In genomic region chr16:23484501-23485256, GRCh38 we compare ENCODE assay signal across 24 cellular contexts. TPM values are rescaled to one million over a fixed set of nuclear protein-coding genes. Genes with fewer than 3 reads are reported as not detected.
A peak's percentile ranks its signal among the peaks of the same experiment; 100 is the strongest.
DNase-seq lines count a peak whose midpoint lies in the region; ATAC-seq, FAIRE-seq and TF ChIP-seq lines count a peak whose summit lies in the region.
"Had no signal": no experiment of that assay in that cellular context is flagged by ENCODE, and none has a peak within 500 bp of the region (broad histone marks: within the 10 kb centered on the region; RNA-seq: fewer than 3 reads in every experiment).

No MANE protein-coding gene starts in this region.

- no peak for FAIRE-seq in HepG2 (lab: Jason Lieb, UNC)
- FAIRE-seq: GM18507 had no signal

- no peak for TF ChIP-seq RAD21 in HepG2 (CRISPR knock-in tag; IDR thresholded peaks at IDR 0.05)

- no peak overlapping the region for H3K4me3 Mint-ChIP-seq in central memory CD8-positive, alpha-beta T cell
- no peak overlapping the region for H3K4me3 Mint-ChIP-seq in activated CD4-positive, alpha-beta T cell treated with anti-CD3 and anti-CD28 coated beads for 36 hours
- H3K4me3 Mint-ChIP-seq: B cell, H9, HFFc6 had no signal

- peaks cover 31% of the 10 kb centered on the region for H3K4me1 Mint-ChIP-seq in central memory CD8-positive, alpha-beta T cell
- no peaks in the 10 kb centered on the region for H3K4me1 Mint-ChIP-seq in activated CD4-positive, alpha-beta T cell treated with anti-CD3 and anti-CD28 coated beads for 36 hours
- H3K4me1 Mint-ChIP-seq: H9 had no signal

- no peaks in the 10 kb centered on the region for H3K27me3 Mint-ChIP-seq in central memory CD8-positive, alpha-beta T cell
- H3K27me3 Mint-ChIP-seq in activated CD4-positive, alpha-beta T cell treated with anti-CD3 and anti-CD28 coated beads for 36 hours, result no peaks in the 10 kb centered on the region
- H3K27me3 Mint-ChIP-seq: B cell had no signal

- H3K27me3 ChIP-seq in HepG2 (ENCODE audit: control insufficient read depth in 1 of 2, insufficient read depth in 2 of 2, low read length in 2 of 2), result no peaks in the 10 kb centered on the region; a peak in 1 of 5 replicates
- no peaks in the 10 kb centered on the region for H3K27me3 ChIP-seq in right lobe of liver
- H3K27me3 ChIP-seq in uterus, result no peaks in the 10 kb centered on the region
- H3K27me3 ChIP-seq: MG63, SJSA1 had no signal

- intact Hi-C loops in HepG2 (cut with micrococcal nuclease; ENCODE audit: unreplicated experiment) (no loop called here), right lobe of liver (cut with DNase I) (no loop called here), uterus (cut with DNase I; ENCODE audit: low total_unique reads) (no loop called here)
- intact Hi-C loops in activated CD4-positive, alpha-beta T cell treated with anti-CD3 and anti-CD28 coated beads for 36 hours (cut with DNase I, micrococcal nuclease), result no loop called here

- peaks cover 79% of the 10 kb centered on the region for H3K36me3 Mint-ChIP-seq in central memory CD8-positive, alpha-beta T cell (ENCODE audit: insufficient read depth)
- H3K36me3 Mint-ChIP-seq in activated CD4-positive, alpha-beta T cell treated with anti-CD3 and anti-CD28 coated beads for 36 hours (ENCODE audit: low read depth), result peaks cover 50% of the 10 kb centered on the region

- no peak overlapping the region for H2AFZ ChIP-seq in HepG2 (ENCODE audit: low read length)
- H2AFZ ChIP-seq: GM23248 had no signal

- CTCF ChIA-PET in HepG2 (lab: Yijun Ruan, JAX; ENCODE audit: low intra/inter-chr PET ratio, low total read pairs), result no interaction called here
- CTCF ChIA-PET in HEK293 (lab: Yijun Ruan, JAX), result no interaction called here
- CTCF ChIA-PET in activated CD4-positive, alpha-beta T cell treated with anti-CD3 and anti-CD28 coated beads for 36 hours (lab: Charles Lee), result no interaction called here

- no peak for DNase-seq in HepG2 (ENCODE audit: low spot score)
- no peak for DNase-seq in right lobe of liver
- no peak for DNase-seq in central memory CD8-positive, alpha-beta T cell (ENCODE audit: low spot score in 2 of 2)
- DNase-seq in uterus, result no peak
- DNase-seq in CD1c-positive myeloid dendritic cell (ENCODE audit: extremely low spot score), result no peak
- DNase-seq in activated CD4-positive, alpha-beta T cell treated with anti-CD3 and anti-CD28 coated beads for 36 hours, result no peak
- DNase-seq: COR-L47; DMS53; GM23248; H9; HFFc6; KG1; MG63; NCI-H2029 treated with DMSO at 0.1 percent for 48 hours; NCI-H446 treated with DMSO at 0.1 percent for 48 hours; NCI-H526; NCI-H82; NK-92 treated with Interleukin-12 subunit alpha and Interleukin-12 subunit beta, amount 100 ng/mL, for 24 hours; PC-3 had no signal

- POLR2A ChIA-PET in HepG2 (lab: Yijun Ruan, JAX) (no interaction called here), HEK293 (lab: Yijun Ruan, JAX) (no interaction called here)
- POLR2A ChIA-PET in activated CD4-positive, alpha-beta T cell treated with anti-CD3 and anti-CD28 coated beads for 36 hours (lab: Charles Lee), result no interaction called here

- H3K79me2 ChIP-seq in HepG2 (ENCODE audit: insufficient read depth, low read length), result no peaks in the 10 kb centered on the region

- H3K36me3 ChIP-seq in HepG2 (replicated peaks in 1 of 2; ENCODE audit: control insufficient read depth in 1 of 2, insufficient read depth in 2 of 2, low read length in 2 of 2), result peaks cover 78 to 96% of the 10 kb centered on the region in 2 experiments
- H3K36me3 ChIP-seq in right lobe of liver, result peaks cover 5 to 85% (median 51%) of the 10 kb centered on the region in 4 donors
- H3K36me3 ChIP-seq in HEK293 (ENCODE audit: control insufficient read depth in 2 of 2, insufficient read depth in 1 of 2, low read length in 2 of 2), result peaks cover 33 to 93% of the 10 kb centered on the region in 2 experiments; a peak in 2 of 3 replicates
- H3K36me3 ChIP-seq in uterus, result no peaks in the 10 kb centered on the region

- TF ChIP-seq CTCF in HepG2 (CRISPR knock-in tag; IDR thresholded peaks at IDR 0.05) (no peak), right lobe of liver (IDR thresholded peaks at IDR 0.05) (no peak), HEK293 (tag by site-specific recombination; IDR thresholded peaks at IDR 0.05) (no peak), uterus (IDR thresholded peaks at IDR 0.05) (no peak)

- H3K9me3 Mint-ChIP-seq in central memory CD8-positive, alpha-beta T cell, result no peaks in the 10 kb centered on the region
- no peaks in the 10 kb centered on the region for H3K9me3 Mint-ChIP-seq in activated CD4-positive, alpha-beta T cell treated with anti-CD3 and anti-CD28 coated beads for 36 hours (ENCODE audit: low read depth)
- H3K9me3 Mint-ChIP-seq: H9, HFFc6 had no signal

- no peak overlapping the region for H3K27ac ChIP-seq in HepG2 (ENCODE audit: extremely low read length, insufficient read depth, low read length)
- no peak overlapping the region for H3K27ac ChIP-seq in right lobe of liver
- no peak overlapping the region for H3K27ac ChIP-seq in HEK293 (ENCODE audit: extremely low read depth, low read depth, low read length)
- H3K27ac ChIP-seq in uterus, result no peak overlapping the region
- H3K27ac ChIP-seq: C4-2B, GM23248, SJSA1 had no signal

- ATAC-seq in HepG2 (no peak), right lobe of liver (no peak)
- no peak for ATAC-seq in central memory CD8-positive, alpha-beta T cell (replicated peaks; ENCODE audit: extremely low read depth, poor library complexity, severe bottlenecking)
- no peak for ATAC-seq in activated CD4-positive, alpha-beta T cell treated with anti-CD3 and anti-CD28 coated beads for 36 hours
- ATAC-seq: PC-3 had no signal

- H3K4me3 ChIP-seq in HepG2 (replicated peaks in 1 of 3; ENCODE audit: insufficient read depth in 1 of 3, low read depth in 2 of 3, low read length in 3 of 3), result no peak overlapping the region
- H3K4me3 ChIP-seq in right lobe of liver, result no peak overlapping the region
- no peak overlapping the region for H3K4me3 ChIP-seq in HEK293 (ENCODE audit: low read depth, low read length)
- H3K4me3 ChIP-seq in uterus, result no peak overlapping the region
- H3K4me3 ChIP-seq: GM23248, MG63, SJSA1 had no signal

- no peak overlapping the region for H3K4me2 ChIP-seq in HepG2 (ENCODE audit: low read depth, low read length)

- H4K20me1 ChIP-seq in HepG2 (ENCODE audit: insufficient read depth, low read length), result no peaks in the 10 kb centered on the region

- H3K4me1 ChIP-seq in HepG2 (ENCODE audit: insufficient read depth, low read length) (no peaks in the 10 kb centered on the region), right lobe of liver (no peaks in the 10 kb centered on the region), HEK293 (ENCODE audit: control insufficient read depth, insufficient read depth, low read length) (no peaks in the 10 kb centered on the region), uterus (no peaks in the 10 kb centered on the region)
- H3K4me1 ChIP-seq: SJSA1 had no signal

- TF ChIP-seq POLR2A in HepG2 (IDR thresholded peaks at IDR 0.05; ENCODE audit: insufficient read depth in 1 of 2, low read depth in 2 of 2, low read length in 2 of 2) (no peak), right lobe of liver (IDR thresholded peaks at IDR 0.05) (no peak), uterus (IDR thresholded peaks at IDR 0.05) (no peak)

- 98% methylated on average over 8 of the region's 8 CpGs for WGBS in HepG2 (ENCODE audit: low lambda C conversion rate)
- 78% methylated on average over 8 of the region's 8 CpGs for WGBS in right lobe of liver (ENCODE audit: insufficient coverage, low coverage, low lambda C conversion rate, missing lambda C conversion rate)

- in situ Hi-C loops in HepG2 (cut with HindIII; ENCODE audit: extremely low pct_ligation_motif_present, low pct_unique_long_range_greater_than_20kb), result no loop called here

- no peak overlapping the region for H3K9ac ChIP-seq in HepG2 (ENCODE audit: insufficient read depth, low read depth, low read length)
- H3K9ac ChIP-seq: GM23248 had no signal

- H3K9me3 ChIP-seq in HepG2 (ENCODE audit: low read length) (no peaks in the 10 kb centered on the region), right lobe of liver (no peaks in the 10 kb centered on the region), HEK293 (ENCODE audit: control insufficient read depth, insufficient read depth, low read depth, low read length) (no peaks in the 10 kb centered on the region), uterus (no peaks in the 10 kb centered on the region)
- H3K9me3 ChIP-seq: MG63, SJSA1 had no signal

- BruUV-seq in HepG2 (replicated peaks; lab: Mats Ljungman, UMichigan), result no TSS peak

- TF ChIP-seq EP300 in HepG2 (IDR thresholded peaks at IDR 0.05; ENCODE audit: low read depth in 2 of 2, low read length in 2 of 2) (no peak), HepG2 (CRISPR knock-in tag; IDR thresholded peaks at IDR 0.05; ENCODE audit: borderline replicate concordance) (no peak)

- peak overlapping the region; percentile 99 for H3K27ac Mint-ChIP-seq in central memory CD8-positive, alpha-beta T cell (ENCODE audit: low read depth)
- H3K27ac Mint-ChIP-seq in activated CD4-positive, alpha-beta T cell treated with anti-CD3 and anti-CD28 coated beads for 36 hours, result no peak overlapping the region
- H3K27ac Mint-ChIP-seq: B cell, H9, HFFc6 had no signal

RNA-seq across cellular contexts. Expression of gene GGA2, which starts 25.6 kb away (rescaled TPM):
- total RNA-seq in HepG2 (2016; rRNA removed; fragmentation: Illumina TruSeq; extraction: Trizol) (69.8 and 93.1 TPM in 2 replicates), right lobe of liver (10 to 100 TPM; 19.2 to 31.7 (median 27.8) TPM), uterus (10 to 100 TPM; 54.8 to 96.0 (median 72.7) TPM)
- total RNA-seq in HepG2 (2016; cell fraction: cytosol; rRNA removed; fragmentation: Illumina TruSeq; extraction: Trizol; ENCODE audit: low read depth), result 52.6 and 57.4 TPM in 2 replicates
- total RNA-seq in HepG2 (2016; cell fraction: insoluble cytoplasmic fraction; rRNA removed; fragmentation: Illumina TruSeq; extraction: Trizol), result 76.8 and 80.6 TPM in 2 replicates
- 41.5 and 45.8 TPM in 2 replicates for total RNA-seq in HepG2 (2016; cell fraction: membrane; rRNA removed; fragmentation: Illumina TruSeq; extraction: Trizol)
- total RNA-seq in HepG2 (2016; cell fraction: nucleus; rRNA removed; fragmentation: Illumina TruSeq; extraction: Trizol), result 84.5 and 97.4 TPM in 2 replicates
- polyA plus RNA-seq in HepG2 (2011; rRNA removed), result 51.5 and 52.3 TPM in 2 replicates
- 25.4 and 28.7 TPM in 2 replicates for polyA plus RNA-seq in HepG2 (2011; cell fraction: cytosol; rRNA removed)
- polyA plus RNA-seq in HepG2 (2011; cell fraction: nucleus; rRNA removed), result 184 and 204 TPM in 2 replicates
- polyA plus RNA-seq in HepG2 (2012), result 70.4 and 97.1 TPM in 2 replicates
- 4.7 and 5.8 TPM in 2 replicates for polyA plus RNA-seq in HepG2 (2016; cell fraction: cytosol; fragmentation: Illumina TruSeq; extraction: Trizol; ENCODE audit: low read depth)
- polyA plus RNA-seq in HepG2 (2016; cell fraction: insoluble cytoplasmic fraction; fragmentation: Illumina TruSeq; extraction: Trizol; ENCODE audit: low read depth), result 87.5 and 99.8 TPM in 2 replicates
- polyA plus RNA-seq in HepG2 (2016; cell fraction: membrane; fragmentation: Illumina TruSeq; extraction: Trizol; ENCODE audit: low read depth), result 11.1 and 11.7 TPM in 2 replicates
- polyA plus RNA-seq in HepG2 (2016; cell fraction: nucleus; fragmentation: Illumina TruSeq; extraction: Trizol; ENCODE audit: insufficient read depth, low read depth), result 238 and 249 TPM in 2 replicates
- 58.5 and 111 TPM in 2 replicates for polyA minus RNA-seq in HepG2 (2011; rRNA and poly(A)+ RNA removed; ENCODE audit: low replicate concordance)
- 31.9 and 47.6 TPM in 2 replicates for polyA minus RNA-seq in HepG2 (2011; cell fraction: cytosol; rRNA and poly(A)+ RNA removed)
- 134 and 143 TPM in 2 replicates for polyA minus RNA-seq in HepG2 (2011; cell fraction: nucleus; rRNA and poly(A)+ RNA removed)
- 100 to 1,000 TPM in 1 of 2 experiments, 10 to 100 TPM in 1; 86.7 to 114 TPM for total RNA-seq in activated CD4-positive, alpha-beta T cell treated with anti-CD3 and anti-CD28 coated beads for 36 hours

RNA-seq across cellular contexts. Expression of gene COG7, which starts 31.7 kb away (rescaled TPM):
- total RNA-seq in HepG2 (2016; rRNA removed; fragmentation: Illumina TruSeq; extraction: Trizol), result 12.6 and 15.4 TPM in 2 replicates
- total RNA-seq in HepG2 (2016; cell fraction: cytosol; rRNA removed; fragmentation: Illumina TruSeq; extraction: Trizol; ENCODE audit: low read depth), result 9.2 and 9.5 TPM in 2 replicates
- total RNA-seq in HepG2 (2016; cell fraction: insoluble cytoplasmic fraction; rRNA removed; fragmentation: Illumina TruSeq; extraction: Trizol), result 14.1 and 14.7 TPM in 2 replicates
- 8.1 and 9.4 TPM in 2 replicates for total RNA-seq in HepG2 (2016; cell fraction: membrane; rRNA removed; fragmentation: Illumina TruSeq; extraction: Trizol)
- 16.3 and 18.0 TPM in 2 replicates for total RNA-seq in HepG2 (2016; cell fraction: nucleus; rRNA removed; fragmentation: Illumina TruSeq; extraction: Trizol)
- 51.0 and 54.5 TPM in 2 replicates for polyA plus RNA-seq in HepG2 (2011; rRNA removed)
- polyA plus RNA-seq in HepG2 (2011; cell fraction: cytosol; rRNA removed), result 32.5 and 55.6 TPM in 2 replicates
- polyA plus RNA-seq in HepG2 (2011; cell fraction: nucleus; rRNA removed), result 105 and 118 TPM in 2 replicates
- polyA plus RNA-seq in HepG2 (2012), result 18.4 and 20.0 TPM in 2 replicates
- 1.5 and 2.3 TPM in 2 replicates for polyA plus RNA-seq in HepG2 (2016; cell fraction: cytosol; fragmentation: Illumina TruSeq; extraction: Trizol; ENCODE audit: low read depth)
- polyA plus RNA-seq in HepG2 (2016; cell fraction: insoluble cytoplasmic fraction; fragmentation: Illumina TruSeq; extraction: Trizol; ENCODE audit: low read depth), result 22.3 and 23.7 TPM in 2 replicates
- polyA plus RNA-seq in HepG2 (2016; cell fraction: membrane; fragmentation: Illumina TruSeq; extraction: Trizol; ENCODE audit: low read depth), result 3.7 and 4.9 TPM in 2 replicates
- 47.6 and 49.5 TPM in 2 replicates for polyA plus RNA-seq in HepG2 (2016; cell fraction: nucleus; fragmentation: Illumina TruSeq; extraction: Trizol; ENCODE audit: insufficient read depth, low read depth)
- 44.8 and 70.9 TPM in 2 replicates for polyA minus RNA-seq in HepG2 (2011; rRNA and poly(A)+ RNA removed; ENCODE audit: low replicate concordance)
- polyA minus RNA-seq in HepG2 (2011; cell fraction: cytosol; rRNA and poly(A)+ RNA removed), result 14.6 and 17.4 TPM in 2 replicates
- polyA minus RNA-seq in HepG2 (2011; cell fraction: nucleus; rRNA and poly(A)+ RNA removed), result 42.8 and 50.6 TPM in 2 replicates
- total RNA-seq in right lobe of liver, result 10 to 100 TPM in 1 of 6 experiments, 1 to 10 TPM in 5; 7.5 to 11.2 (median 8.4) TPM
- 100 to 1,000 TPM in 1 of 4 donors, 10 to 100 TPM in 3; 11.5 to 393 (median 32.2) TPM for total RNA-seq in uterus
- total RNA-seq in activated CD4-positive, alpha-beta T cell treated with anti-CD3 and anti-CD28 coated beads for 36 hours, result 10 to 100 TPM; 18.1 to 19.9 TPM
